17 cellular contexts compared by ENCODE assay signal in genomic region chr16:82936941-82937551, GRCh38.
DNase-seq lines count a peak whose midpoint lies in the region; ATAC-seq, FAIRE-seq and TF ChIP-seq lines count a peak whose summit lies in the region.
"Had no signal": no experiment of that assay in that cellular context is flagged by ENCODE, and none has a peak within 500 bp of the region (broad histone marks: within the 10 kb centered on the region; RNA-seq: fewer than 3 reads in every experiment).

No MANE protein-coding gene starts in this region.

- H3K9ac ChIP-seq in BLaER1: no peak overlapping the region

- ATAC-seq in lower lobe of right lung: no peak
- no peak for ATAC-seq in pancreas
- ATAC-seq: gastroesophageal sphincter, HCT116, left colon had no signal

- POLR2A ChIA-PET in A673 (lab: Charles Lee; ENCODE audit: low non-redundant PET): no interaction called here

- H3K4me3 ChIP-seq in BLaER1 (no peak overlapping the region), lower lobe of right lung (no peak overlapping the region), A673 (ENCODE audit: low read depth, low read length, poor library complexity, severe bottlenecking) (no peak overlapping the region), pancreas (no peak overlapping the region)
- H3K4me3 ChIP-seq: gastroesophageal sphincter had no signal

- BruUV-seq in A673 (replicated peaks; lab: Mats Ljungman, UMichigan): no TSS peak

- H3K27me3 ChIP-seq in BLaER1 (no peaks in the 10 kb centered on the region), lower lobe of right lung (ENCODE audit: low read depth) (no peaks in the 10 kb centered on the region), A673 (replicated peaks; ENCODE audit: insufficient read depth, low read depth, low read length, poor library complexity) (no peaks in the 10 kb centered on the region), pancreas (no peaks in the 10 kb centered on the region)
- H3K27me3 ChIP-seq: gastroesophageal sphincter, neutrophil had no signal

- H3K4me1 ChIP-seq in BLaER1: peaks cover 22% of the 10 kb centered on the region
- H3K4me1 ChIP-seq in lower lobe of right lung: no peaks in the 10 kb centered on the region
- no peaks in the 10 kb centered on the region for H3K4me1 ChIP-seq in A673 (ENCODE audit: insufficient read depth, low read length, poor library complexity, severe bottlenecking)
- no peaks in the 10 kb centered on the region for H3K4me1 ChIP-seq in pancreas
- H3K4me1 ChIP-seq: gastroesophageal sphincter had no signal

- CTCF ChIA-PET in A673 (lab: Charles Lee): no interaction called here

- H3K9me3 ChIP-seq in BLaER1 (peaks cover 43% of the 10 kb centered on the region), lower lobe of right lung (peaks cover 8% of the 10 kb centered on the region), A673 (ENCODE audit: low read depth, low read length, poor library complexity, severe bottlenecking) (no peaks in the 10 kb centered on the region), pancreas (no peaks in the 10 kb centered on the region)
- H3K9me3 ChIP-seq: neutrophil had no signal

- no peak overlapping the region for H3K27ac ChIP-seq in BLaER1
- H3K27ac ChIP-seq in lower lobe of right lung: no peak overlapping the region
- no peak overlapping the region for H3K27ac ChIP-seq in A673 (ENCODE audit: low read depth, low read length, poor library complexity, severe bottlenecking)
- H3K27ac ChIP-seq in pancreas: no peak overlapping the region
- H3K27ac ChIP-seq: gastroesophageal sphincter, neutrophil had no signal

- TF ChIP-seq CTCF in lower lobe of right lung (IDR thresholded peaks at IDR 0.05): no peak
- no peak for TF ChIP-seq CTCF in A673 (conservative IDR thresholded peaks at IDR 0.05; ENCODE audit: low read depth, low read length)
- no peak for TF ChIP-seq CTCF in pancreas (IDR thresholded peaks at IDR 0.05)

- no peak for FAIRE-seq in pancreas (lab: Jason Lieb, UNC)

- peak overlapping the region; percentile 51 for H3K4me2 ChIP-seq in BLaER1

- no peaks in the 10 kb centered on the region for H4K20me1 ChIP-seq in BLaER1

- 35 to 46% methylated on average over 7 of the region's 7 CpGs for WGBS in pancreas, 2 donors

- peak; percentile 49 for DNase-seq in MV-4-11 (lab: John Stamatoyannopoulos, UW)
- DNase-seq in dermis blood vessel endothelial cell: peak; percentile 96
- peak; percentile 95 to 96 for DNase-seq in lung microvascular endothelial cell (ENCODE audit: low read depth in 2 of 2)
- no peak for DNase-seq in lower lobe of right lung
- DNase-seq in A673 (ENCODE audit: low spot score): no peak
- no peak for DNase-seq in NCI-H510A treated with DMSO at 0.1 percent for 48 hours (lab: John Stamatoyannopoulos, UW)
- no peak for DNase-seq in pancreas
- DNase-seq: activated CD4-positive, alpha-beta T cell treated with anti-CD3 and anti-CD28 coated beads, Interleukin-2, amount 10 ng/mL, durations not matched to agents 24 days and 14 days; caudate nucleus; left colon; NCI-H2029 treated with DMSO at 0.1 percent for 48 hours; stimulated activated CD4-positive, alpha-beta T cell treated with anti-CD3 and anti-CD28 coated beads, Interleukin-1b, Interleukin-23, amount 100 ng/mL, for 48 hours; T-helper 1 cell had no signal

- H3K36me3 ChIP-seq in BLaER1 (no peaks in the 10 kb centered on the region), lower lobe of right lung (no peaks in the 10 kb centered on the region), A673 (ENCODE audit: insufficient read depth, low read length, poor library complexity, severe bottlenecking) (no peaks in the 10 kb centered on the region), pancreas (no peaks in the 10 kb centered on the region)
- H3K36me3 ChIP-seq: gastroesophageal sphincter, neutrophil had no signal

- intact Hi-C loops in lower lobe of right lung (cut with DNase I): no loop called here
- intact Hi-C loops in A673 (cut with micrococcal nuclease; ENCODE audit: unreplicated experiment): no loop called here
- intact Hi-C loops in pancreas (cut with DNase I): no loop called here

Comparison
In these comparisons a context has a peak if more than half of its experiments do, and no peak if none do; other contexts are left out.
1. DNase-seq: peak in MV-4-11 (single experiment), dermis blood vessel endothelial cell (single experiment) and lung microvascular endothelial cell (2 of 2); none in lower lobe of right lung (single experiment), A673 (single experiment), NCI-H510A treated with DMSO at 0.1 percent for 48 hours (single experiment) and pancreas (0 of 6).